ENCODE assay signal across 1 cellular context in the genomic region with DNA sequence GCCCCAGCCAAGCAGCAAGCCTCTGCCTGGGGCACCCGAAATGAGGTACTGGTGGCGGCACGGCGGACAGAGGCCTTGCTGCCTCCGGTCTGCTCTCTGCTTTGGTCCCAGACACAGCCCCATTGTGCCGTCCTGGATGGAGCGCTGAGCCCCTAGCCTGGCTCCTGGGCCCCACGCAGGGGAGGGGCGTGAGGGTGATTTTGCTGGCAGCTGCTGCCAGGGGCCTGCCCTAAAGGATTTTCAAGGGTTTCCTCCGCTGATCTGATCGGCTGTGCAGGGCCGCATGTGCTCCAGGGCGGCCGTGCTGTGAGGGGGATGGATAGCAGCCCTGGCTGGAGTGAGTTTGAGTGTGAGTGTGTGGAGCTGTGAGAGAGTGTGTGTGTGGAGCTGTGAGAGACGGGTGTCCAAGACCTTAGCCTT.
TF ChIP-seq lines count a peak whose summit lies in the region.

No MANE protein-coding gene starts in this region.

TF ChIP-seq in IMR-90, 13 proteins besides CTCF, POLR2A, EP300 and RAD21 (continued from another document):
- TF ChIP-seq, protein P1, sequence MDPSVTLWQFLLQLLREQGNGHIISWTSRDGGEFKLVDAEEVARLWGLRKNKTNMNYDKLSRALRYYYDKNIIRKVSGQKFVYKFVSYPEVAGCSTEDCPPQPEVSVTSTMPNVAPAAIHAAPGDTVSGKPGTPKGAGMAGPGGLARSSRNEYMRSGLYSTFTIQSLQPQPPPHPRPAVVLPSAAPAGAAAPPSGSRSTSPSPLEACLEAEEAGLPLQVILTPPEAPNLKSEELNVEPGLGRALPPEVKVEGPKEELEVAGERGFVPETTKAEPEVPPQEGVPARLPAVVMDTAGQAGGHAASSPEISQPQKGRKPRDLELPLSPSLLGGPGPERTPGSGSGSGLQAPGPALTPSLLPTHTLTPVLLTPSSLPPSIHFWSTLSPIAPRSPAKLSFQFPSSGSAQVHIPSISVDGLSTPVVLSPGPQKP (IDR thresholded peaks at IDR 0.05; ENCODE audit: borderline replicate concordance, low read depth, low read length) = no peak
- no peak for TF ChIP-seq MAFK (IDR thresholded peaks at IDR 0.05; ENCODE audit: low read depth, low read length)
- TF ChIP-seq, protein P2, sequence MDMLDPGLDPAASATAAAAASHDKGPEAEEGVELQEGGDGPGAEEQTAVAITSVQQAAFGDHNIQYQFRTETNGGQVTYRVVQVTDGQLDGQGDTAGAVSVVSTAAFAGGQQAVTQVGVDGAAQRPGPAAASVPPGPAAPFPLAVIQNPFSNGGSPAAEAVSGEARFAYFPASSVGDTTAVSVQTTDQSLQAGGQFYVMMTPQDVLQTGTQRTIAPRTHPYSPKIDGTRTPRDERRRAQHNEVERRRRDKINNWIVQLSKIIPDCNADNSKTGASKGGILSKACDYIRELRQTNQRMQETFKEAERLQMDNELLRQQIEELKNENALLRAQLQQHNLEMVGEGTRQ (IDR thresholded peaks at IDR 0.05; ENCODE audit: low read depth, low read length) = no peak
- TF ChIP-seq RFX5 (IDR thresholded peaks at IDR 0.05; ENCODE audit: low read depth, low read length) = no peak
- TF ChIP-seq NFE2L2 (IDR thresholded peaks at IDR 0.05; ENCODE audit: low read depth, low read length) = no peak
- no peak for TF ChIP-seq CHD1 (IDR thresholded peaks at IDR 0.05; ENCODE audit: low read depth, low read length)
- TF ChIP-seq CEBPB (IDR thresholded peaks at IDR 0.05; ENCODE audit: low read depth, low read length) = no peak
- no peak for TF ChIP-seq FOS (IDR thresholded peaks at IDR 0.05; ENCODE audit: low read depth, low read length)
